In genomic region chr17:76736349-76737081, GRCh38 we compare ENCODE assay signal across 8 cellular contexts. TPM values are rescaled to one million over a fixed set of nuclear protein-coding genes. Genes with fewer than 3 reads are reported as not detected.
DNase-seq lines count a peak whose midpoint lies in the region; ATAC-seq, FAIRE-seq and TF ChIP-seq lines count a peak whose summit lies in the region.

No MANE protein-coding gene starts in this region.

- intact Hi-C loops in Right ventricle myocardium superior (cut with DNase I) (no loop called here), ovary (cut with DNase I) (no loop called here)

- DNase-seq in RWPE1 (ENCODE audit: low spot score), result peak; percentile 40
- DNase-seq in activated naive CD8-positive, alpha-beta T cell treated with anti-CD3 and anti-CD28 coated beads for 36 hours, result peak; percentile 68
- peak; percentile 86 for DNase-seq in Right ventricle myocardium superior
- DNase-seq in ovary, result peak; percentile 73 to 87 (median 81)
- DNase-seq in urothelium cell line (ENCODE audit: low spot score), result peak; percentile 66

- ATAC-seq in HG03354 (IDR thresholded peaks at IDR 0.05; ENCODE audit: poor library complexity, severe bottlenecking, unreplicated experiment), result peak; percentile 11
- ATAC-seq in Right ventricle myocardium superior (ENCODE audit: poor library complexity), result peak; percentile 55

- H3K79me2 ChIP-seq in ACC112 (ENCODE audit: control insufficient read depth, insufficient read depth, low read length, unreplicated experiment), result peaks cover 81% of the 10 kb centered on the region

- H3K4me3 ChIP-seq in ACC112 (ENCODE audit: low read depth, low read length) (peak overlapping the region; percentile 87), ovary (peak overlapping the region; percentile 87)

- FAIRE-seq in urothelium cell line (lab: Jason Lieb, UNC), result peak; percentile 90

- TF ChIP-seq CTCF in RWPE1 (conservative IDR thresholded peaks at IDR 0.05; ENCODE audit: low read depth), result no peak; the same call in 1 of the 2 replicates
- peak in 1 of 3 donors; percentile 48 for TF ChIP-seq CTCF in ovary (IDR thresholded peaks at IDR 0.05)

- peaks cover 52% of the 10 kb centered on the region for H3K36me3 Mint-ChIP-seq in activated naive CD8-positive, alpha-beta T cell treated with anti-CD3 and anti-CD28 coated beads for 36 hours

- H3K4me1 ChIP-seq in ACC112 (ENCODE audit: control insufficient read depth, insufficient read depth, low read length, unreplicated experiment), result peaks cover 33% of the 10 kb centered on the region
- H3K4me1 ChIP-seq in ovary (ENCODE audit: insufficient read depth), result no peaks in the 10 kb centered on the region

- no peaks in the 10 kb centered on the region for H3K27me3 ChIP-seq in ACC112 (ENCODE audit: insufficient read depth, low read length)
- no peaks in the 10 kb centered on the region for H3K27me3 ChIP-seq in ovary

- H3K36me3 ChIP-seq in ACC112 (ENCODE audit: insufficient read depth, low read length) (peaks cover 43% of the 10 kb centered on the region), ovary (no peaks in the 10 kb centered on the region)

- peak; percentile 11 for TF ChIP-seq POLR2A in GM18526 (IDR thresholded peaks at IDR 0.05; ENCODE audit: extremely low read depth, insufficient read length)
- peak; percentile 35 for TF ChIP-seq POLR2A in ovary (IDR thresholded peaks at IDR 0.05)

- peaks cover 45% of the 10 kb centered on the region for H3K4me1 Mint-ChIP-seq in activated naive CD8-positive, alpha-beta T cell treated with anti-CD3 and anti-CD28 coated beads for 36 hours

- no peak for TF ChIP-seq EP300 in ovary (IDR thresholded peaks at IDR 0.05)

- no peak overlapping the region for H2AFZ ChIP-seq in ACC112 (ENCODE audit: low read length, unreplicated experiment)

- POLR2A ChIA-PET in RWPE1 (lab: Yijun Ruan, JAX; ENCODE audit: low non-redundant PET), result interaction anchor here (0.9 kb wide), 2 partner anchors 8 to 11 kb away, joined by 5 read pairs; no protein-coding TSS in a partner anchor

- peak overlapping the region; percentile 77 for H3K27ac ChIP-seq in ACC112 (ENCODE audit: low read depth, low read length)
- peak overlapping the region; percentile 96 for H3K27ac ChIP-seq in RWPE1
- peak overlapping the region; percentile 97 to 99 for H3K27ac ChIP-seq in ovary

- CTCF ChIA-PET in RWPE1 (lab: Yijun Ruan, JAX), result interaction anchor here (0.6 kb wide), 1 partner anchor 22 kb away, joined by 3 read pairs; no protein-coding TSS in a partner anchor

- H3K4me3 Mint-ChIP-seq in activated naive CD8-positive, alpha-beta T cell treated with anti-CD3 and anti-CD28 coated beads for 36 hours, result peak overlapping the region; percentile 95

- 0 to 1% (median 1%) methylated on average over 87 to 117 of the region's 117 CpGs for WGBS in ovary, 3 donors

- no peaks in the 10 kb centered on the region for H3K9me3 Mint-ChIP-seq in activated naive CD8-positive, alpha-beta T cell treated with anti-CD3 and anti-CD28 coated beads for 36 hours

- H3K27ac Mint-ChIP-seq in activated naive CD8-positive, alpha-beta T cell treated with anti-CD3 and anti-CD28 coated beads for 36 hours, result peak overlapping the region; percentile 99

- no peaks in the 10 kb centered on the region for H3K9me3 ChIP-seq in ovary

- peaks cover 7% of the 10 kb centered on the region for H3K27me3 Mint-ChIP-seq in activated naive CD8-positive, alpha-beta T cell treated with anti-CD3 and anti-CD28 coated beads for 36 hours

RNA-seq across cellular contexts. Expression of gene SRSF2, which starts 0.6 kb away (rescaled TPM):
- total RNA-seq in activated naive CD8-positive, alpha-beta T cell treated with anti-CD3 and anti-CD28 coated beads for 36 hours, result 100 to 1,000 TPM; 549 to 571 TPM
- 61.2 TPM for total RNA-seq in Right ventricle myocardium superior
- 100 to 1,000 TPM; 149 to 245 (median 174) TPM for total RNA-seq in ovary
- 100 to 1,000 TPM; 126 to 152 TPM for polyA plus RNA-seq in ovary

RNA-seq across cellular contexts. Expression of gene MFSD11, which starts 1.4 kb away (rescaled TPM):
- 10 to 100 TPM; 14.4 to 16.0 TPM for total RNA-seq in activated naive CD8-positive, alpha-beta T cell treated with anti-CD3 and anti-CD28 coated beads for 36 hours
- 23.3 TPM for total RNA-seq in Right ventricle myocardium superior
- total RNA-seq in ovary, result 10 to 100 TPM; 16.1 to 26.2 (median 19.6) TPM
- polyA plus RNA-seq in ovary, result 10 to 100 TPM in 1 of 2 donors, 1 to 10 TPM in 1; 9.6 to 19.6 TPM

RNA-seq across cellular contexts. Expression of gene METTL23, which starts 9.9 kb away (rescaled TPM):
- 10 to 100 TPM; 30.0 to 30.6 TPM for total RNA-seq in activated naive CD8-positive, alpha-beta T cell treated with anti-CD3 and anti-CD28 coated beads for 36 hours
- total RNA-seq in Right ventricle myocardium superior (19.0 TPM), ovary (10 to 100 TPM; 20.9 to 36.6 (median 31.8) TPM)
- 10 to 100 TPM; 37.9 to 47.4 TPM for polyA plus RNA-seq in ovary

RNA-seq across cellular contexts. Expression of gene JMJD6, which starts 10.1 kb away (rescaled TPM):
- 10 to 100 TPM; 54.6 to 55.8 TPM for total RNA-seq in activated naive CD8-positive, alpha-beta T cell treated with anti-CD3 and anti-CD28 coated beads for 36 hours
- total RNA-seq in Right ventricle myocardium superior, result 63.1 TPM
- 10 to 100 TPM; 20.1 to 49.8 (median 38.1) TPM for total RNA-seq in ovary
- 10 to 100 TPM; 19.5 to 28.2 TPM for polyA plus RNA-seq in ovary

RNA-seq across cellular contexts. Expression of gene MXRA7, which starts 25.8 kb away (rescaled TPM):
- 10 to 100 TPM; 13.7 to 14.8 TPM for total RNA-seq in activated naive CD8-positive, alpha-beta T cell treated with anti-CD3 and anti-CD28 coated beads for 36 hours
- 336 TPM for total RNA-seq in Right ventricle myocardium superior
- total RNA-seq in ovary, result 100 to 1,000 TPM; 107 to 210 (median 181) TPM
- 100 to 1,000 TPM; 199 to 759 TPM for polyA plus RNA-seq in ovary

Comparison
In these comparisons a context has a peak if more than half of its experiments do, and no peak if none do; other contexts are left out.
1. Peak in every context shown above with its lines: DNase-seq, ATAC-seq, H3K4me3 ChIP-seq and H3K27ac ChIP-seq.